Comparison of ENCODE assay signal across 27 cellular contexts in the genomic region with DNA sequence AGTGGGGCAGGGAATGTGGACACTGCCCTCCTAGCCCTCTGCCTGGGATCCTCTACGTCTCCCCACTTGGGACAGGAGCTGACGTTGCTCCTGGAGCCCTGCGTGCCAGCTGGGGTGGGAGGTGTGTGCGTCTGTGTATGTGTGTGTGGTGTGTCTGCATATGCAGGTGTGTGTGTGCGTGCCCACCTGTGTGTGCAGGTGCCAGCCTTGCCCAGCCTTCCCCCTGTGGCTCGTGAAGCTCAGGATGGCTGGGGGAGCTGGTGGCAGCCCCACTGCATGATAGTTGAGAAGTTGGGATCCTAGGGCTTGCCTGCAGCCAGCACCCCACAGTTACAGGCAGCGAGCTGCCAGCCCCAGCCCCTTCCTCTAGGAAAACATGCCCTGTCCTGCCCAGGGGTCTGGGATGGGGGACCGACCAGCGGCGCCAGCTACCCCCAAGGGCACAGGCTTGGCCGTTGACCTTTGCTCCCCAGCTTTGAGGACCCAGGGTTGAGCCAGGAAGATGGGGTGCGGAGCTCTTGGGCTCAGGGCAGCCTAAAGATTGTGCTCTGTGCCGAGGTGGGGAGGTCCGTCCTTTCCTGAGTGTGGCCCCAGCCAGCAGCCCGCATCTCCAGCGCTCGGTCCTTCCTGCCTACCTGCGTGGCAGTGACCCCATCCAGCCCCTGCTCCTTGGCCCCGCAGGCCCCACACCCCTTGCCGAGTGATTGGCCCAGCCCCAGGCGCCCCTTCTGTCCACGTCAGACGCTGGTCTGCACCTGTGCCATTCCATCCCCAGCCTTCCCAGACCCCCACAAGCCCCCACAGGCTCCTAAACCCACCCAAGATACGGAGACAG. TPM values are rescaled to one million over a fixed set of nuclear protein-coding genes. Genes with fewer than 3 reads are reported as not detected.
"Had no signal": no experiment of that assay in that cellular context is flagged by ENCODE, and none has a peak within 500 bp of the region (broad histone marks: within the 10 kb centered on the region; RNA-seq: fewer than 3 reads in every experiment).

No MANE protein-coding gene starts in this region.

- DNase-seq: hippocampal formation; immature natural killer cell; lower lobe of right lung; mammary epithelial cell; mesenchymal stem cell; naive thymus-derived CD8-positive, alpha-beta T cell; occipital lobe; right lobe of liver; stimulated activated CD4-positive, alpha-beta T cell treated with anti-CD3 and anti-CD28 coated beads, Interleukin-1b, Interleukin-23, amount 100 ng/mL, for 48 hours; stimulated activated CD4-positive, alpha-beta T cell treated with anti-CD3 and anti-CD28 coated beads, Interleukin-2, amount 100 ng/mL, for 48 hours; stimulated activated CD4-positive, alpha-beta T cell treated with anti-CD3 and anti-CD28 coated beads, Interleukin-4, amount 100 ng/mL, for 4 hours; stimulated activated CD8-positive, alpha-beta memory T cell treated with anti-CD3 and anti-CD28 coated beads, Interleukin-4, amount 100 ng/mL, for 48 hours; stimulated activated naive CD4-positive, alpha-beta T cell treated with Interleukin-2 at 50 U/mL for 16 hours; stimulated activated naive CD8-positive, alpha-beta T cell treated with anti-CD3 and anti-CD28 coated beads, Interleukin-15, amount 100 ng/mL, for 72 hours; testis; thyroid gland; transverse colon had no signal

- H2AFZ ChIP-seq: parathyroid adenoma had no signal

- H3K4me3 Mint-ChIP-seq: immature natural killer cell; naive thymus-derived CD8-positive, alpha-beta T cell; nephron; neural crest cell; stimulated activated memory B cell treated with anti-CD40 and anti-IgM and Interleukin-4, amounts not matched to agents 10 μg/mL and 1 μg/mL and 100 μg/mL, for 72 hours; stimulated activated naive CD8-positive, alpha-beta T cell treated with anti-CD3 and anti-CD28 coated beads, Interleukin-15, amount 100 ng/mL, for 72 hours had no signal

- H3K4me3 ChIP-seq: lower lobe of right lung, psoas muscle, right lobe of liver, smooth muscle cell, testis, thyroid gland, transverse colon, upper lobe of left lung, vagina had no signal

- H3K9me3 ChIP-seq: lower lobe of right lung, neutrophil, psoas muscle, right lobe of liver, testis, thyroid gland, transverse colon, upper lobe of left lung, vagina had no signal

- H3K9me3 Mint-ChIP-seq: immature natural killer cell; naive thymus-derived CD8-positive, alpha-beta T cell; nephron; neural crest cell; stimulated activated memory B cell treated with anti-CD40 and anti-IgM and Interleukin-4, amounts not matched to agents 10 μg/mL and 1 μg/mL and 100 μg/mL, for 72 hours; stimulated activated naive CD8-positive, alpha-beta T cell treated with anti-CD3 and anti-CD28 coated beads, Interleukin-15, amount 100 ng/mL, for 72 hours had no signal

- ATAC-seq: lower lobe of right lung; naive thymus-derived CD8-positive, alpha-beta T cell; psoas muscle; right lobe of liver; stimulated activated memory B cell treated with anti-CD40 and anti-IgM and Interleukin-4, amounts not matched to agents 10 μg/mL and 1 μg/mL and 100 μg/mL, for 72 hours; stimulated activated naive CD8-positive, alpha-beta T cell treated with anti-CD3 and anti-CD28 coated beads, Interleukin-15, amount 100 ng/mL, for 72 hours had no signal

- H3K36me3 Mint-ChIP-seq: immature natural killer cell; naive thymus-derived CD8-positive, alpha-beta T cell; stimulated activated memory B cell treated with anti-CD40 and anti-IgM and Interleukin-4, amounts not matched to agents 10 μg/mL and 1 μg/mL and 100 μg/mL, for 72 hours had no signal

- H3K4me1 Mint-ChIP-seq: immature natural killer cell; stimulated activated memory B cell treated with anti-CD40 and anti-IgM and Interleukin-4, amounts not matched to agents 10 μg/mL and 1 μg/mL and 100 μg/mL, for 72 hours had no signal

- H3K4me1 ChIP-seq: lower lobe of right lung, psoas muscle, right lobe of liver, testis, thyroid gland, transverse colon, upper lobe of left lung, vagina had no signal

- H3K9ac ChIP-seq: parathyroid adenoma had no signal

- H3K27ac Mint-ChIP-seq: immature natural killer cell; naive thymus-derived CD8-positive, alpha-beta T cell; nephron; stimulated activated memory B cell treated with anti-CD40 and anti-IgM and Interleukin-4, amounts not matched to agents 10 μg/mL and 1 μg/mL and 100 μg/mL, for 72 hours had no signal

- H3K27me3 ChIP-seq: right lobe of liver, testis, thyroid gland, vagina had no signal

- H3K27ac ChIP-seq: lower lobe of right lung, neutrophil, parathyroid adenoma, psoas muscle, right lobe of liver, testis, thyroid gland, transverse colon, upper lobe of left lung, vagina had no signal

- H3K36me3 ChIP-seq: lower lobe of right lung, neutrophil, right lobe of liver, thyroid gland, transverse colon, upper lobe of left lung, vagina had no signal

- H3K4me2 ChIP-seq: smooth muscle cell had no signal

RNA-seq across cellular contexts. Expression of a gene that starts 15.7 kb away (rescaled TPM):
- polyA plus RNA-seq: liver; naive thymus-derived CD8-positive, alpha-beta T cell had no signal
